11 cellular contexts compared by ENCODE assay signal in the genomic region with DNA sequence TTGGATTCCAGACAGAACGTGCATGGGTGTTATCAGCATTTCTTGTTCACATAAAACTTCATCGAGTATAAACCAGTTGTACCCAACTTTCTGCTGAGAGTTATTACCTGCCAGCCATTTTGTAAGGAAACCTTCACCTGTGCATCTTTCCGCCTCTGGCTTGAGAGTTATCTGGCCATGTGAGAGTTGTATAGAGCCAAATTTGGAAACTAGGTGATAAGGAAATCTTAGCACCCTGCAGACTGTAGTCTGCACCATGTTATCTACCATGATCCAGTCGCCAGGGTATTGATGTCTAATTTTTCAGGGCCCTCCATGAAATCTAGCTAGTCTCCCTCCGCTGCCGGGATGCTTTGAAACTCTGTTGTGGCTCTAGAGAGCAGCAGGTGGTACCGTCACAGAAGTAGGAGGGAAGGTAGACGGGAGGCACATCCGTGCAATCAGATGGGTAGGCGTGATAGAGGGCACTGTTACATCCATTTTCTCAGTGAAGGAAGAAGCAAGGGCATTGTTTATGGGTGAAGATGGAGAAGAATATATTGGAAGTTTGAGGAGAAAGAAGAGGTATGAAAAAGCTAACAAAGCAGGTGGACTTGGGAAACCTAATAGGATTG. TPM values are rescaled to one million over a fixed set of nuclear protein-coding genes. Genes with fewer than 3 reads are reported as not detected.
DNase-seq lines count a peak whose midpoint lies in the region; ATAC-seq, FAIRE-seq and TF ChIP-seq lines count a peak whose summit lies in the region.
"Had no signal": no experiment of that assay in that cellular context is flagged by ENCODE, and none has a peak within 500 bp of the region (broad histone marks: within the 10 kb centered on the region; RNA-seq: fewer than 3 reads in every experiment).

No MANE protein-coding gene starts in this region.

- H3K4me2 ChIP-seq in astrocyte (ENCODE audit: low read length) (peak overlapping the region; percentile 85), HepG2 (ENCODE audit: low read depth, low read length) (peak overlapping the region; percentile 75)

- H2AFZ ChIP-seq in astrocyte (ENCODE audit: low read depth, low read length): peak overlapping the region; percentile 81
- no peak overlapping the region for H2AFZ ChIP-seq in HepG2 (ENCODE audit: low read length)

- H3K79me2 ChIP-seq in astrocyte (ENCODE audit: insufficient read depth, low read length) (peaks cover 26% of the 10 kb centered on the region), HepG2 (ENCODE audit: insufficient read depth, low read length) (peaks cover 25% of the 10 kb centered on the region)

- BruUV-seq in HepG2 (replicated peaks; lab: Mats Ljungman, UMichigan): no TSS peak

- no peak for DNase-seq in activated CD4-positive, alpha-beta memory T cell treated with anti-CD3 and anti-CD28 coated beads for 36 hours
- DNase-seq in activated CD4-positive, alpha-beta memory T cell treated with anti-CD3 and anti-CD28 coated beads, Interleukin-2, amount 10 ng/mL, durations not matched to agents 7 days and 5 days: no peak
- no peak for DNase-seq in astrocyte (ENCODE audit: low read depth)
- DNase-seq in HepG2 (ENCODE audit: low spot score): no peak
- DNase-seq in transverse colon: no peak
- DNase-seq in NCI-H1930 (lab: John Stamatoyannopoulos, UW): no peak
- DNase-seq: SW 1271 had no signal

- POLR2A ChIA-PET in activated CD4-positive, alpha-beta memory T cell treated with anti-CD3 and anti-CD28 coated beads for 36 hours (lab: Charles Lee): interaction anchor here (1.0 to 2.4 kb wide), 5 partner anchors 11 to 535 kb away, joined by 3 to 12 read pairs (median 4); partner anchors contain the start of genes SEPSECS and ZCCHC4
- POLR2A ChIA-PET in activated CD4-positive, alpha-beta memory T cell treated with anti-CD3 and anti-CD28 coated beads, Interleukin-2, amount 10 ng/mL, durations not matched to agents 7 days and 5 days (lab: Charles Lee): interaction anchor here (1.1 to 4.9 kb wide), 7 partner anchors 12 to 226 kb away, joined by 3 to 33 read pairs (median 12); partner anchors contain the start of genes PI4K2B, SEPSECS and ZCCHC4
- POLR2A ChIA-PET in HepG2 (lab: Yijun Ruan, JAX): interaction anchor here (1.9 to 2.5 kb wide), 3 partner anchors 10 to 66 kb away, joined by 5 to 10 read pairs (median 5); partner anchors contain the start of gene ZCCHC4

- H3K36me3 ChIP-seq in astrocyte (ENCODE audit: insufficient read depth, low read length) (peaks cover 20% of the 10 kb centered on the region), HepG2 (replicated peaks in 1 of 2; ENCODE audit: control insufficient read depth in 1 of 2, insufficient read depth in 2 of 2, low read length in 2 of 2) (peaks cover 4 to 9% of the 10 kb centered on the region in 2 experiments; a peak in 4 of 5 replicates), transverse colon (peaks cover 0 to 23% (median 0%) of the 10 kb centered on the region in 4 donors)

- peaks cover 6% of the 10 kb centered on the region for H3K4me1 Mint-ChIP-seq in activated CD4-positive, alpha-beta memory T cell treated with anti-CD3 and anti-CD28 coated beads for 36 hours (ENCODE audit: low read depth)
- H3K4me1 Mint-ChIP-seq in activated CD4-positive, alpha-beta memory T cell treated with anti-CD3 and anti-CD28 coated beads, Interleukin-2, amount 10 ng/mL, durations not matched to agents 7 days and 5 days: peaks cover 11% of the 10 kb centered on the region
- no peaks in the 10 kb centered on the region for H3K4me1 Mint-ChIP-seq in astrocyte (ENCODE audit: low read depth, unreplicated experiment)

- CTCF ChIA-PET in activated CD4-positive, alpha-beta memory T cell treated with anti-CD3 and anti-CD28 coated beads for 36 hours (lab: Charles Lee): interaction anchor here (1.4 to 5.3 kb wide), 3 partner anchors 12 to 143 kb away, joined by 3 to 34 read pairs (median 25); partner anchors contain the start of gene ZCCHC4
- CTCF ChIA-PET in activated CD4-positive, alpha-beta memory T cell treated with anti-CD3 and anti-CD28 coated beads, Interleukin-2, amount 10 ng/mL, durations not matched to agents 7 days and 5 days (lab: Charles Lee): interaction anchor here (1.4 to 3.3 kb wide), 8 partner anchors 9 to 218 kb away, joined by 3 to 24 read pairs (median 6); partner anchors contain the start of genes PI4K2B, SEPSECS and ZCCHC4
- CTCF ChIA-PET in HepG2 (lab: Yijun Ruan, JAX; ENCODE audit: low intra/inter-chr PET ratio, low total read pairs): no interaction called here

- H3K4me1 ChIP-seq in astrocyte (ENCODE audit: insufficient read depth, low read length): peaks cover 7% of the 10 kb centered on the region
- peaks cover 55% of the 10 kb centered on the region for H3K4me1 ChIP-seq in HepG2 (ENCODE audit: insufficient read depth, low read length)
- H3K4me1 ChIP-seq in transverse colon: peaks cover 0 to 18% (median 11%) of the 10 kb centered on the region in 4 donors

- H3K27ac ChIP-seq in astrocyte (ENCODE audit: low read depth, low read length) (no peak overlapping the region), HepG2 (ENCODE audit: extremely low read length, insufficient read depth, low read length) (peak overlapping the region; percentile 70), transverse colon (peak overlapping the region in 2 of 4 donors; percentile 85 to 88)

- no peaks in the 10 kb centered on the region for H3K27me3 ChIP-seq in astrocyte (ENCODE audit: insufficient read depth, low read length)
- no peaks in the 10 kb centered on the region for H3K27me3 ChIP-seq in HepG2 (ENCODE audit: control insufficient read depth in 1 of 2, insufficient read depth in 2 of 2, low read length in 2 of 2)
- H3K27me3 ChIP-seq in transverse colon: no peaks in the 10 kb centered on the region

- intact Hi-C loops in activated CD4-positive, alpha-beta memory T cell treated with anti-CD3 and anti-CD28 coated beads for 36 hours (cut with micrococcal nuclease): loop anchor here (10.0 kb wide), 2 partner anchors 793 to 903 kb away; partner anchors contain the start of gene DHX15
- intact Hi-C loops in HepG2 (cut with micrococcal nuclease; ENCODE audit: unreplicated experiment): loop anchor here (10.0 kb wide), 1 partner anchor 143 kb away; the partner anchor contains the start of gene PI4K2B
- intact Hi-C loops in transverse colon (cut with DNase I; ENCODE audit: low total_unique reads): loop anchor here (10.0 kb wide), 1 partner anchor 793 kb away; the partner anchor contains the start of gene DHX15

- H3K27ac Mint-ChIP-seq in activated CD4-positive, alpha-beta memory T cell treated with anti-CD3 and anti-CD28 coated beads for 36 hours: peak overlapping the region; percentile 72
- H3K27ac Mint-ChIP-seq in activated CD4-positive, alpha-beta memory T cell treated with anti-CD3 and anti-CD28 coated beads, Interleukin-2, amount 10 ng/mL, durations not matched to agents 7 days and 5 days: no peak overlapping the region
- no peak overlapping the region for H3K27ac Mint-ChIP-seq in astrocyte (ENCODE audit: unreplicated experiment)

- TF ChIP-seq RAD21 in HepG2 (CRISPR knock-in tag; IDR thresholded peaks at IDR 0.05): no peak

- FAIRE-seq in astrocyte (lab: Jason Lieb, UNC) (no peak), HepG2 (lab: Jason Lieb, UNC) (no peak)
- FAIRE-seq: A204.1 had no signal

- H3K4me3 Mint-ChIP-seq in activated CD4-positive, alpha-beta memory T cell treated with anti-CD3 and anti-CD28 coated beads for 36 hours: no peak overlapping the region
- H3K4me3 Mint-ChIP-seq in activated CD4-positive, alpha-beta memory T cell treated with anti-CD3 and anti-CD28 coated beads, Interleukin-2, amount 10 ng/mL, durations not matched to agents 7 days and 5 days: no peak overlapping the region
- no peak overlapping the region for H3K4me3 Mint-ChIP-seq in astrocyte (ENCODE audit: unreplicated experiment)
- H3K4me3 Mint-ChIP-seq: activated naive CD4-positive, alpha-beta T cell treated with anti-CD3 and anti-CD28 coated beads, Interleukin-2, amount 50 U/mL, for 24 hours had no signal

- H3K36me3 Mint-ChIP-seq in activated CD4-positive, alpha-beta memory T cell treated with anti-CD3 and anti-CD28 coated beads for 36 hours: peaks cover 12% of the 10 kb centered on the region
- peaks cover 26% of the 10 kb centered on the region for H3K36me3 Mint-ChIP-seq in activated CD4-positive, alpha-beta memory T cell treated with anti-CD3 and anti-CD28 coated beads, Interleukin-2, amount 10 ng/mL, durations not matched to agents 7 days and 5 days (ENCODE audit: low read depth)
- H3K36me3 Mint-ChIP-seq in astrocyte (ENCODE audit: low read depth, unreplicated experiment): peaks cover 2% of the 10 kb centered on the region

- TF ChIP-seq EP300 in HepG2 (IDR thresholded peaks at IDR 0.05; ENCODE audit: low read depth in 2 of 2, low read length in 2 of 2) (no peak), HepG2 (CRISPR knock-in tag; IDR thresholded peaks at IDR 0.05; ENCODE audit: borderline replicate concordance) (no peak), transverse colon (IDR thresholded peaks at IDR 0.05; ENCODE audit: low read depth) (no peak)

- in situ Hi-C loops in HepG2 (cut with HindIII; ENCODE audit: extremely low pct_ligation_motif_present, low pct_unique_long_range_greater_than_20kb) (no loop called here), transverse colon (cut with MboI; ENCODE audit: low pct_ligation_motif_present in 1 of 4, low pct_unique_long_range_greater_than_20kb in 1 of 4, low sequenced_read_pairs in 3 of 4) (no loop called here)

- 86% methylated on average over 10 of the region's 10 CpGs for WGBS in HepG2 (ENCODE audit: low lambda C conversion rate)
- 86% methylated on average over 10 of the region's 10 CpGs; no CpG with 5 or more reads in 1 of the 2 donors for WGBS in transverse colon (ENCODE audit: low coverage in 1 of 2), 2 donors

- H3K4me3 ChIP-seq in astrocyte (ENCODE audit: insufficient read depth, low read depth, low read length) (peak overlapping the region; percentile 84), HepG2 (replicated peaks in 1 of 3; ENCODE audit: insufficient read depth in 1 of 3, low read depth in 2 of 3, low read length in 3 of 3) (peak overlapping the region; percentile 92 to 95 (median 95); a peak in 4 of 6 replicates), transverse colon (peak overlapping the region; percentile 80 to 97 (median 92))

- H3K9me3 Mint-ChIP-seq in activated CD4-positive, alpha-beta memory T cell treated with anti-CD3 and anti-CD28 coated beads for 36 hours: no peaks in the 10 kb centered on the region
- H3K9me3 Mint-ChIP-seq in activated CD4-positive, alpha-beta memory T cell treated with anti-CD3 and anti-CD28 coated beads, Interleukin-2, amount 10 ng/mL, durations not matched to agents 7 days and 5 days: no peaks in the 10 kb centered on the region
- H3K9me3 Mint-ChIP-seq in astrocyte (ENCODE audit: unreplicated experiment): no peaks in the 10 kb centered on the region
- H3K9me3 Mint-ChIP-seq: activated naive CD4-positive, alpha-beta T cell treated with anti-CD3 and anti-CD28 coated beads, Interleukin-2, amount 50 U/mL, for 24 hours had no signal

- TF ChIP-seq POLR2A in HepG2 (IDR thresholded peaks at IDR 0.05; ENCODE audit: insufficient read depth in 1 of 2, low read depth in 2 of 2, low read length in 2 of 2) (no peak), transverse colon (IDR thresholded peaks at IDR 0.05) (no peak)

- no peaks in the 10 kb centered on the region for H3K27me3 Mint-ChIP-seq in activated CD4-positive, alpha-beta memory T cell treated with anti-CD3 and anti-CD28 coated beads for 36 hours
- H3K27me3 Mint-ChIP-seq in activated CD4-positive, alpha-beta memory T cell treated with anti-CD3 and anti-CD28 coated beads, Interleukin-2, amount 10 ng/mL, durations not matched to agents 7 days and 5 days: no peaks in the 10 kb centered on the region
- no peaks in the 10 kb centered on the region for H3K27me3 Mint-ChIP-seq in astrocyte (ENCODE audit: low read depth, unreplicated experiment)
- H3K27me3 Mint-ChIP-seq: activated naive CD4-positive, alpha-beta T cell treated with anti-CD3 and anti-CD28 coated beads, Interleukin-2, amount 50 U/mL, for 24 hours had no signal

- H3K9me3 ChIP-seq in astrocyte (ENCODE audit: insufficient read depth, low read depth, low read length) (no peaks in the 10 kb centered on the region), HepG2 (ENCODE audit: low read length) (no peaks in the 10 kb centered on the region), transverse colon (no peaks in the 10 kb centered on the region)

- peak overlapping the region; percentile 85 for H3K9ac ChIP-seq in astrocyte (ENCODE audit: low read length)
- peak overlapping the region; percentile 93 for H3K9ac ChIP-seq in HepG2 (ENCODE audit: insufficient read depth, low read depth, low read length)

- TF ChIP-seq CTCF in astrocyte (IDR thresholded peaks at IDR 0.05; ENCODE audit: insufficient read depth, low read depth, low read length) (no peak), HepG2 (CRISPR knock-in tag; IDR thresholded peaks at IDR 0.05) (no peak), transverse colon (IDR thresholded peaks at IDR 0.05) (no peak)

- H4K20me1 ChIP-seq in astrocyte (ENCODE audit: insufficient read depth, low read length): peaks cover 15% of the 10 kb centered on the region
- H4K20me1 ChIP-seq in HepG2 (ENCODE audit: insufficient read depth, low read length): no peaks in the 10 kb centered on the region

- ATAC-seq in HepG2: no peak
- no peak for ATAC-seq in HG03039 (IDR thresholded peaks at IDR 0.05; ENCODE audit: unreplicated experiment)
- no peak for ATAC-seq in HG03095 (IDR thresholded peaks at IDR 0.05; ENCODE audit: unreplicated experiment)

RNA-seq across cellular contexts. Expression of gene ANAPC4, which starts 1.2 kb away (rescaled TPM):
- total RNA-seq in activated CD4-positive, alpha-beta memory T cell treated with anti-CD3 and anti-CD28 coated beads for 36 hours: 10 to 100 TPM; 26.1 to 31.5 TPM
- 10 to 100 TPM; 41.0 to 41.2 TPM for total RNA-seq in activated CD4-positive, alpha-beta memory T cell treated with anti-CD3 and anti-CD28 coated beads, Interleukin-2, amount 10 ng/mL, durations not matched to agents 7 days and 5 days
- total RNA-seq in astrocyte: 18.9 and 19.2 TPM in 2 replicates
- 29.4 and 30.2 TPM in 2 replicates for total RNA-seq in HepG2 (2016; rRNA removed; fragmentation: Illumina TruSeq; extraction: Trizol)
- 3.3 and 3.7 TPM in 2 replicates for total RNA-seq in HepG2 (2016; cell fraction: cytosol; rRNA removed; fragmentation: Illumina TruSeq; extraction: Trizol; ENCODE audit: low read depth)
- total RNA-seq in HepG2 (2016; cell fraction: insoluble cytoplasmic fraction; rRNA removed; fragmentation: Illumina TruSeq; extraction: Trizol): 27.8 and 32.4 TPM in 2 replicates
- total RNA-seq in HepG2 (2016; cell fraction: membrane; rRNA removed; fragmentation: Illumina TruSeq; extraction: Trizol): 4.8 and 6.7 TPM in 2 replicates
- 50.0 and 57.1 TPM in 2 replicates for total RNA-seq in HepG2 (2016; cell fraction: nucleus; rRNA removed; fragmentation: Illumina TruSeq; extraction: Trizol)
- polyA plus RNA-seq in HepG2 (2011; rRNA removed): 10.3 and 14.5 TPM in 2 replicates
- polyA plus RNA-seq in HepG2 (2011; cell fraction: cytosol; rRNA removed): 2.8 and 3.1 TPM in 2 replicates
- polyA plus RNA-seq in HepG2 (2011; cell fraction: nucleus; rRNA removed): 27.8 and 35.7 TPM in 2 replicates
- polyA plus RNA-seq in HepG2 (2012): 11.4 and 14.0 TPM in 2 replicates
- 0.96 and 0.99 TPM in 2 replicates for polyA plus RNA-seq in HepG2 (2016; cell fraction: cytosol; fragmentation: Illumina TruSeq; extraction: Trizol; ENCODE audit: low read depth)
- 18.2 and 19.3 TPM in 2 replicates for polyA plus RNA-seq in HepG2 (2016; cell fraction: insoluble cytoplasmic fraction; fragmentation: Illumina TruSeq; extraction: Trizol; ENCODE audit: low read depth)
- polyA plus RNA-seq in HepG2 (2016; cell fraction: membrane; fragmentation: Illumina TruSeq; extraction: Trizol; ENCODE audit: low read depth): 1.6 and 2.5 TPM in 2 replicates
- 66.0 and 68.6 TPM in 2 replicates for polyA plus RNA-seq in HepG2 (2016; cell fraction: nucleus; fragmentation: Illumina TruSeq; extraction: Trizol; ENCODE audit: insufficient read depth, low read depth)
- 6.6 and 8.6 TPM in 2 replicates for polyA minus RNA-seq in HepG2 (2011; rRNA and poly(A)+ RNA removed; ENCODE audit: low replicate concordance)
- 3.4 and 6.6 TPM in 2 replicates for polyA minus RNA-seq in HepG2 (2011; cell fraction: cytosol; rRNA and poly(A)+ RNA removed)
- polyA minus RNA-seq in HepG2 (2011; cell fraction: nucleus; rRNA and poly(A)+ RNA removed): 50.8 and 60.5 TPM in 2 replicates
- total RNA-seq in transverse colon: 10 to 100 TPM; 27.7 to 48.0 (median 36.4) TPM
